ENCODE assay signal across 1 cellular context in the genomic region with DNA sequence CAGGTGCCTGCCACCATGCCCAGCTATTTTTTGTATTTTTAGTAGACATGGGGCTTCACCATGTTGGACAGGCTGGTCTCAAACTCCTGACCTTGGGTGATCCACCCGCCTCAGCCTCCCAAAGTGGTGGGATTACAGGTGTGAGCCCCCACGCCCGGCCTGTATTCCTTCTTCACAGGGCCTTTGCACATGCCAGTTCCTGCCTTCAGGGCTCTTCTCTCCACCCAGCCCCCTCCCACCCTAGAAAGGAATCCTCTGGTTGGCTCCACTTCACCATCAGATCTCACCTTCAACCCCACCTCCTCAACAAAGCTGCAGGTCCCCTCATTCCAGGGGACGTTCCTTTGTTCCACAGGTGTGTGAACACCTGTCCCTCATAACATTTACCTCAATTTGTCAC.
TF ChIP-seq lines count a peak whose summit lies in the region.

No MANE protein-coding gene starts in this region.

TF ChIP-seq in HEK293, 187 proteins besides CTCF, POLR2A, EP300 and RAD21 (continued from another document):
- no peak for TF ChIP-seq ZNF221 (tag by site-specific recombination; IDR thresholded peaks at IDR 0.05; ENCODE audit: borderline replicate concordance)
- no peak for TF ChIP-seq PRDM4 (tag by site-specific recombination; IDR thresholded peaks at IDR 0.05)
- TF ChIP-seq SCRT1 (tag by site-specific recombination; IDR thresholded peaks at IDR 0.05; ENCODE audit: borderline replicate concordance): peak; percentile 80
